In the genomic region with DNA sequence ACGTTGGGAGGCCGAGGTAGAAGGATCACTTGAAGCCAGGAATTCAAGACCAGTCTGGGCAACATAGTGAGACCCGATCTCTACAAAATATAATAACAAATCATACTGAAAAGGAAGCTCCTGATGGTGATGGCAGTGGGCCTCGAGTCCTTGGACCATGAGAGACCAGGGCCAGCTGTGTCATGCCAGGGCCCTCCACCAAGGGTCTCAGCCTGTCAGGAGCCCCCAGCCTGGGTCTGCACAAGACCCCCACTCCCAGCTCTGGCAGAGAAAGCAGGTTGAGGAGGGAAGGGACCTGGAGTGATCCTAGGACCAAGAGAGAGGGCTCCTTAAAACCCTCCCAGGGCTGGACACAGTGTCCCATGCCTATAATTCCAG, we compare ENCODE assay signal across 20 cellular contexts. TPM values are rescaled to one million over a fixed set of nuclear protein-coding genes. Genes with fewer than 3 reads are reported as not detected.
A peak's percentile ranks its signal among the peaks of the same experiment; 100 is the strongest.
DNase-seq lines count a peak whose midpoint lies in the region; ATAC-seq, FAIRE-seq and TF ChIP-seq lines count a peak whose summit lies in the region.
"Had no signal": no experiment of that assay in that cellular context is flagged by ENCODE, and none has a peak within 500 bp of the region (broad histone marks: within the 10 kb centered on the region; RNA-seq: fewer than 3 reads in every experiment).

No MANE protein-coding gene starts in this region.

- no peak for DNase-seq in HCT116 (ENCODE audit: low read depth, low spot score)
- peak in 1 of 4 donors; percentile 21 for DNase-seq in body of pancreas
- DNase-seq in pancreas: peak in 2 of 6 donors; percentile 44 to 58
- DNase-seq in H54 (ENCODE audit: insufficient read length, low spot score): no peak
- no peak for DNase-seq in middle frontal gyrus (ENCODE audit: extremely low spot score, low spot score)
- no peak for DNase-seq in NCI-H2196 treated with DMSO at 0.1 percent for 48 hours (lab: John Stamatoyannopoulos, UW; ENCODE audit: unreplicated experiment)
- DNase-seq: cerebellar nuclear complex, NCI-H1417 treated with DMSO at 0.1 percent for 48 hours had no signal

- CTCF ChIA-PET in HCT116 (lab: Charles Lee): interaction anchor here (1.3 to 4.4 kb wide), 6 partner anchors 13 to 303 kb away, joined by 3 to 48 read pairs (median 4); partner anchors contain the start of gene EFHD2

- BruUV-seq in HCT116 (replicated peaks; lab: Mats Ljungman, UMichigan): no TSS peak

- no peak overlapping the region for H3K4me2 ChIP-seq in HCT116 (ENCODE audit: low read length)

- no peak for TF ChIP-seq RAD21 in HCT116 (IDR thresholded peaks at IDR 0.05; ENCODE audit: low read depth)

- H3K4me1 ChIP-seq in HCT116 (ENCODE audit: control insufficient read depth in 1 of 2, insufficient read depth in 2 of 2, low read length in 2 of 2) (peaks cover 2 to 43% of the 10 kb centered on the region in 2 experiments; a peak in 3 of 4 replicates), body of pancreas (peaks cover 75% of the 10 kb centered on the region), pancreas (peaks cover 12 to 34% (median 23%) of the 10 kb centered on the region in 3 donors)
- H3K4me1 ChIP-seq: gastrocnemius medialis had no signal

- H3K36me3 ChIP-seq in HCT116 (ENCODE audit: control insufficient read depth in 1 of 2, insufficient read depth in 2 of 2, low read length in 2 of 2) (no peaks in the 10 kb centered on the region; a peak in 1 of 4 replicates), body of pancreas (replicated peaks in 1 of 2; ENCODE audit: insufficient read depth in 1 of 2, low read depth in 2 of 2) (no peaks in the 10 kb centered on the region), pancreas (peaks cover 0 to 9% (median 0%) of the 10 kb centered on the region in 3 donors)
- H3K36me3 ChIP-seq: gastrocnemius medialis had no signal

- H2AFZ ChIP-seq in HCT116 (ENCODE audit: low read depth, low read length, poor library complexity, severe bottlenecking): no peak overlapping the region

- H3K9me3 ChIP-seq in HCT116 (ENCODE audit: control insufficient read depth in 1 of 2, insufficient read depth in 1 of 2, low read depth in 1 of 2, low read length in 2 of 2) (no peaks in the 10 kb centered on the region), body of pancreas (no peaks in the 10 kb centered on the region), pancreas (no peaks in the 10 kb centered on the region)
- H3K9me3 ChIP-seq: esophagus muscularis mucosa, gastrocnemius medialis, suprapubic skin had no signal

- TF ChIP-seq POLR2A in HCT116 (IDR thresholded peaks at IDR 0.05; ENCODE audit: borderline replicate concordance, extremely low read depth, insufficient read depth, insufficient read length): no peak
- TF ChIP-seq POLR2A in body of pancreas (IDR thresholded peaks at IDR 0.05): no peak
- no peak for TF ChIP-seq POLR2A in H54 (IDR thresholded peaks at IDR 0.05; ENCODE audit: low read depth, low read length)

- H4K20me1 ChIP-seq in HCT116 (ENCODE audit: insufficient read depth): no peaks in the 10 kb centered on the region

- FAIRE-seq in pancreas (lab: Jason Lieb, UNC): no peak
- FAIRE-seq in H54 (lab: Jason Lieb, UNC): no peak
- FAIRE-seq: urothelium cell line had no signal

- H3K27me3 ChIP-seq in HCT116 (ENCODE audit: insufficient read depth, low read length) (no peaks in the 10 kb centered on the region), body of pancreas (no peaks in the 10 kb centered on the region), pancreas (no peaks in the 10 kb centered on the region)
- H3K27me3 ChIP-seq: esophagus muscularis mucosa, gastrocnemius medialis, suprapubic skin had no signal

- peak; percentile 14; the same call in 1 of the 2 replicates for ATAC-seq in HCT116
- no peak for ATAC-seq in body of pancreas
- no peak for ATAC-seq in pancreas

- H3K4me3 ChIP-seq in HCT116 (replicated peaks in 1 of 2; ENCODE audit: low read depth in 1 of 2, low read length in 2 of 2): no peak overlapping the region
- H3K4me3 ChIP-seq in body of pancreas: no peak overlapping the region
- no peak overlapping the region for H3K4me3 ChIP-seq in pancreas
- H3K4me3 ChIP-seq: esophagus muscularis mucosa, gastrocnemius medialis, lung, suprapubic skin had no signal

- RAD21 ChIA-PET in HCT116 (lab: Charles Lee; ENCODE audit: low non-redundant PET in 1 of 2, low total read pairs in 2 of 2, uncharacterized antibody in 2 of 2, unreplicated experiment in 2 of 2): interaction anchor here (3.0 to 4.1 kb wide), 2 partner anchors 108 kb away, joined by 15 to 22 read pairs; no protein-coding TSS in a partner anchor

- H3K79me2 ChIP-seq in HCT116 (ENCODE audit: insufficient read depth, low read length): no peaks in the 10 kb centered on the region

- WGBS in body of pancreas, 2 donors: 41 to 43% methylated on average over 4 of the region's 4 CpGs
- WGBS in pancreas, 2 donors: 50 to 53% methylated on average over 4 of the region's 4 CpGs

- intact Hi-C loops in HCT116 (cut with micrococcal nuclease) (loop anchor here (1.0 to 2.0 kb wide), 2 partner anchors 108 to 303 kb away; no protein-coding TSS in a partner anchor), body of pancreas (cut with DNase I) (no loop called here), pancreas (cut with DNase I) (loop anchor here in 1 of 3 donors (5.0 to 10.0 kb wide), 2 partner anchors 104 to 287 kb away; no protein-coding TSS in a partner anchor)

- H3K9ac ChIP-seq in HCT116 (ENCODE audit: low read length): no peak overlapping the region

- TF ChIP-seq CTCF in HCT116 (IDR thresholded peaks at IDR 0.05 in 2 of 3, conservative IDR thresholded peaks at IDR 0.05 in 1 of 3; ENCODE audit: borderline replicate concordance in 1 of 3, insufficient read depth in 1 of 3, low read depth in 2 of 3, low read length in 2 of 3): no peak
- no peak for TF ChIP-seq CTCF in body of pancreas (IDR thresholded peaks at IDR 0.05)
- TF ChIP-seq CTCF in pancreas (IDR thresholded peaks at IDR 0.05): no peak

- H3K9me2 ChIP-seq in HCT116 (ENCODE audit: insufficient read depth): no peaks in the 10 kb centered on the region

- POLR2A ChIA-PET in HCT116 (lab: Charles Lee): no interaction called here

- H3K27ac ChIP-seq in HCT116 (ENCODE audit: low read depth, low read length): no peak overlapping the region
- H3K27ac ChIP-seq in body of pancreas: peak overlapping the region; percentile 89 to 96 (median 92)
- H3K27ac ChIP-seq in pancreas: peak overlapping the region; percentile 61 to 85 (median 81)
- H3K27ac ChIP-seq: esophagus muscularis mucosa, gastrocnemius medialis, HL-60, suprapubic skin had no signal

TF ChIP-seq in HCT116, 20 proteins besides CTCF, POLR2A, EP300 and RAD21 (continues in another document):
- no peak for TF ChIP-seq ZNF274 (IDR thresholded peaks at IDR 0.05; ENCODE audit: low read depth, low read length)
- TF ChIP-seq YY1 (IDR thresholded peaks at IDR 0.05; ENCODE audit: extremely low read depth, insufficient replicate concordance, low read depth, low read length): no peak
- TF ChIP-seq, protein P1, sequence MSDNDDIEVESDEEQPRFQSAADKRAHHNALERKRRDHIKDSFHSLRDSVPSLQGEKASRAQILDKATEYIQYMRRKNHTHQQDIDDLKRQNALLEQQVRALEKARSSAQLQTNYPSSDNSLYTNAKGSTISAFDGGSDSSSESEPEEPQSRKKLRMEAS (IDR thresholded peaks at IDR 0.05): no peak
- no peak for TF ChIP-seq ZFX (IDR thresholded peaks at IDR 0.05)
- TF ChIP-seq EGR1 (IDR thresholded peaks at IDR 0.05; ENCODE audit: low read depth): no peak
- no peak for TF ChIP-seq CEBPB (IDR thresholded peaks at IDR 0.05; ENCODE audit: low read depth)
- TF ChIP-seq JUND (IDR thresholded peaks at IDR 0.05): no peak
- TF ChIP-seq, protein P2, sequence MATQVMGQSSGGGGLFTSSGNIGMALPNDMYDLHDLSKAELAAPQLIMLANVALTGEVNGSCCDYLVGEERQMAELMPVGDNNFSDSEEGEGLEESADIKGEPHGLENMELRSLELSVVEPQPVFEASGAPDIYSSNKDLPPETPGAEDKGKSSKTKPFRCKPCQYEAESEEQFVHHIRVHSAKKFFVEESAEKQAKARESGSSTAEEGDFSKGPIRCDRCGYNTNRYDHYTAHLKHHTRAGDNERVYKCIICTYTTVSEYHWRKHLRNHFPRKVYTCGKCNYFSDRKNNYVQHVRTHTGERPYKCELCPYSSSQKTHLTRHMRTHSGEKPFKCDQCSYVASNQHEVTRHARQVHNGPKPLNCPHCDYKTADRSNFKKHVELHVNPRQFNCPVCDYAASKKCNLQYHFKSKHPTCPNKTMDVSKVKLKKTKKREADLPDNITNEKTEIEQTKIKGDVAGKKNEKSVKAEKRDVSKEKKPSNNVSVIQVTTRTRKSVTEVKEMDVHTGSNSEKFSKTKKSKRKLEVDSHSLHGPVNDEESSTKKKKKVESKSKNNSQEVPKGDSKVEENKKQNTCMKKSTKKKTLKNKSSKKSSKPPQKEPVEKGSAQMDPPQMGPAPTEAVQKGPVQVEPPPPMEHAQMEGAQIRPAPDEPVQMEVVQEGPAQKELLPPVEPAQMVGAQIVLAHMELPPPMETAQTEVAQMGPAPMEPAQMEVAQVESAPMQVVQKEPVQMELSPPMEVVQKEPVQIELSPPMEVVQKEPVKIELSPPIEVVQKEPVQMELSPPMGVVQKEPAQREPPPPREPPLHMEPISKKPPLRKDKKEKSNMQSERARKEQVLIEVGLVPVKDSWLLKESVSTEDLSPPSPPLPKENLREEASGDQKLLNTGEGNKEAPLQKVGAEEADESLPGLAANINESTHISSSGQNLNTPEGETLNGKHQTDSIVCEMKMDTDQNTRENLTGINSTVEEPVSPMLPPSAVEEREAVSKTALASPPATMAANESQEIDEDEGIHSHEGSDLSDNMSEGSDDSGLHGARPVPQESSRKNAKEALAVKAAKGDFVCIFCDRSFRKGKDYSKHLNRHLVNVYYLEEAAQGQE (IDR thresholded peaks at IDR 0.05; ENCODE audit: low read depth): no peak

RNA-seq across cellular contexts. Expression of gene CTRC, which starts 6.7 kb away (rescaled TPM):
- total RNA-seq in HCT116 (2021; ENCODE audit: unreplicated experiment) (3.2 TPM), body of pancreas (over 10,000 TPM in 1 of 2 donors, 1,000 to 10,000 TPM in 1; 6,275 to 13,040 TPM), pancreas (over 10,000 TPM in 1 of 6 donors, 1,000 to 10,000 TPM in 5; 7,866 to 13,867 (median 8,408) TPM)
- 0.10 and 0.33 TPM in 2 replicates for polyA plus RNA-seq in HCT116 (2012)
- polyA plus RNA-seq in pancreas: 1,000 to 10,000 TPM; 3,972 to 5,613 TPM
- total RNA-seq: Calu3, kidney epithelial cell, MCF 10A, osteocyte had no signal
- polyA plus RNA-seq: BJ had no signal

RNA-seq across cellular contexts. Expression of gene EFHD2, which starts 21.9 kb away (rescaled TPM):
- 69.7 TPM for total RNA-seq in HCT116 (2021; ENCODE audit: unreplicated experiment)
- polyA plus RNA-seq in HCT116 (2012): 66.3 and 74.0 TPM in 2 replicates
- 10 to 100 TPM; 56.7 to 78.6 TPM for total RNA-seq in body of pancreas
- total RNA-seq in pancreas: 10 to 100 TPM; 35.9 to 43.6 (median 38.8) TPM
- 10 to 100 TPM; 30.5 to 47.4 TPM for polyA plus RNA-seq in pancreas

RNA-seq across cellular contexts. Expression of gene CELA2A, which starts 25.0 kb away (rescaled TPM):
- total RNA-seq in HCT116 (2021; ENCODE audit: unreplicated experiment): 1.6 TPM
- polyA plus RNA-seq in HCT116 (2012): 0.17 TPM in 1 of 2 replicates, not detected in the other
- over 10,000 TPM in 1 of 2 donors, 1,000 to 10,000 TPM in 1; 4,384 to 21,046 TPM for total RNA-seq in body of pancreas
- total RNA-seq in pancreas: over 10,000 TPM in 2 of 6 donors, 1,000 to 10,000 TPM in 3, 100 to 1,000 TPM in 1; 360 to 20,184 (median 5,030) TPM
- 1,000 to 10,000 TPM; 2,295 to 3,502 TPM for polyA plus RNA-seq in pancreas
- total RNA-seq: Calu3, esophagus muscularis mucosa, gastrocnemius medialis, kidney epithelial cell, MCF 10A, myocyte, osteocyte, suprapubic skin had no signal
- polyA plus RNA-seq: BJ had no signal

RNA-seq across cellular contexts. Expression of gene CELA2B, which starts 44.3 kb away (rescaled TPM):
- total RNA-seq in HCT116 (2021; ENCODE audit: unreplicated experiment) (not detected), body of pancreas (1,000 to 10,000 TPM in 1 of 2 donors, 100 to 1,000 TPM in 1; 333 to 1,481 TPM), pancreas (1,000 to 10,000 TPM in 2 of 6 donors, 100 to 1,000 TPM in 4; 310 to 2,290 (median 800) TPM)
- not detected in 2 replicates for polyA plus RNA-seq in HCT116 (2012)
- polyA plus RNA-seq in pancreas: 100 to 1,000 TPM; 186 to 203 TPM
- total RNA-seq: Calu3, esophagus muscularis mucosa, gastrocnemius medialis, kidney epithelial cell, MCF 10A, osteocyte, suprapubic skin had no signal
- polyA plus RNA-seq: BJ, lung had no signal

Comparison
In these comparisons a context has a peak if more than half of its experiments do, and no peak if none do; other contexts are left out.
1. RNA of gene CTRC, which starts 6.7 kb away (total RNA-seq): 6,275 to 13,040 TPM in body of pancreas and 7,866 to 13,867 TPM in pancreas; 3.2 TPM in HCT116 (single experiment); every median in the first group is over 1,000 times any median in the second.
2. RNA of gene CELA2A, which starts 25.0 kb away (total RNA-seq): 4,384 to 21,046 TPM in body of pancreas and 360 to 20,184 TPM in pancreas; 1.6 TPM in HCT116 (single experiment); every median in the first group is over 100 times any median in the second.